Comparison of ENCODE assay signal across 8 cellular contexts in genomic region chr3:66138336-66139234, GRCh38.
DNase-seq lines count a peak whose midpoint lies in the region; ATAC-seq and TF ChIP-seq lines count a peak whose summit lies in the region.

No MANE protein-coding gene starts in this region.

- H3K4me1 ChIP-seq in PC-9 (replicated peaks; ENCODE audit: insufficient read depth) (peaks cover 14% of the 10 kb centered on the region), left lung (no peaks in the 10 kb centered on the region)

- H2AFZ ChIP-seq in PC-9, result no peak overlapping the region

- H3K27ac ChIP-seq in PC-9 (no peak overlapping the region), left lung (no peak overlapping the region)

- TF ChIP-seq CTCF in PC-9 (conservative IDR thresholded peaks at IDR 0.05) (peak; percentile 77), left lung (IDR thresholded peaks at IDR 0.05) (peak; percentile 48 to 50)

- no peaks in the 10 kb centered on the region for H3K27me3 ChIP-seq in PC-9 (ENCODE audit: insufficient read depth, low read depth)
- H3K27me3 ChIP-seq in left lung, result no peaks in the 10 kb centered on the region

- no peaks in the 10 kb centered on the region for H3K9me3 ChIP-seq in PC-9 (ENCODE audit: insufficient read depth, low read depth)
- no peaks in the 10 kb centered on the region for H3K9me3 ChIP-seq in left lung

- no peaks in the 10 kb centered on the region for H3K9me2 ChIP-seq in PC-9 (ENCODE audit: insufficient read depth)

- POLR2A ChIA-PET in PC-9 (lab: Charles Lee; ENCODE audit: unreplicated experiment), result no interaction called here

- H3F3A ChIP-seq in PC-9 (ENCODE audit: insufficient read depth, low read depth), result peaks cover 10% of the 10 kb centered on the region; the same call in 1 of the 2 replicates

- DNase-seq in activated naive CD4-positive, alpha-beta T cell treated with anti-CD3 and anti-CD28 coated beads for 36 hours, result peak; percentile 31
- DNase-seq in activated naive CD4-positive, alpha-beta T cell treated with anti-CD3 and anti-CD28 coated beads, Interleukin-2, amount 50 U/mL, for 16 hours, result no peak
- DNase-seq in HuH-7 (ENCODE audit: low spot score) (peak; percentile 26), PC-9 (peak; percentile 53 to 57), dedifferentiated amniotic fluid mesenchymal stem cell (ENCODE audit: extremely low spot score) (peak; percentile 77), left lung (no peak)
- no peak for DNase-seq in stimulated activated naive CD4-positive, alpha-beta T cell (lab: John Stamatoyannopoulos, UW)

- ATAC-seq in left lung (peak; percentile 96), HG03039 (IDR thresholded peaks at IDR 0.05; ENCODE audit: unreplicated experiment) (no peak)

- H3K4me3 ChIP-seq in PC-9 (no peak overlapping the region), left lung (no peak overlapping the region)

- no peak overlapping the region for H3K4me2 ChIP-seq in PC-9

- H3K36me3 Mint-ChIP-seq in activated naive CD4-positive, alpha-beta T cell treated with anti-CD3 and anti-CD28 coated beads for 36 hours (ENCODE audit: low read depth), result no peaks in the 10 kb centered on the region

- no TSS peak for BruUV-seq in PC-9 (replicated peaks; lab: Mats Ljungman, UMichigan)

- H3K27me3 Mint-ChIP-seq in activated naive CD4-positive, alpha-beta T cell treated with anti-CD3 and anti-CD28 coated beads for 36 hours (ENCODE audit: low read depth), result peaks cover 7% of the 10 kb centered on the region

- H3K27ac Mint-ChIP-seq in activated naive CD4-positive, alpha-beta T cell treated with anti-CD3 and anti-CD28 coated beads for 36 hours, result peak overlapping the region; percentile 36

- H4K20me1 ChIP-seq in PC-9 (ENCODE audit: insufficient read depth), result no peaks in the 10 kb centered on the region

- H3K79me2 ChIP-seq in PC-9 (ENCODE audit: low read depth), result no peaks in the 10 kb centered on the region

- peaks cover 3% of the 10 kb centered on the region for H3K4me1 Mint-ChIP-seq in activated naive CD4-positive, alpha-beta T cell treated with anti-CD3 and anti-CD28 coated beads for 36 hours (ENCODE audit: low read depth)

- peaks cover 2% of the 10 kb centered on the region for H3K9me3 Mint-ChIP-seq in activated naive CD4-positive, alpha-beta T cell treated with anti-CD3 and anti-CD28 coated beads for 36 hours

- H3K4me3 Mint-ChIP-seq in activated naive CD4-positive, alpha-beta T cell treated with anti-CD3 and anti-CD28 coated beads for 36 hours, result no peak overlapping the region

- CTCF ChIA-PET in activated naive CD4-positive, alpha-beta T cell treated with anti-CD3 and anti-CD28 coated beads for 36 hours (lab: Charles Lee), result no interaction called here
- CTCF ChIA-PET in PC-9 (lab: Charles Lee), result no interaction called here

- H3K36me3 ChIP-seq in PC-9 (ENCODE audit: low read depth), result no peaks in the 10 kb centered on the region
- H3K36me3 ChIP-seq in left lung, result no peaks in the 10 kb centered on the region

- intact Hi-C loops in activated naive CD4-positive, alpha-beta T cell treated with anti-CD3 and anti-CD28 coated beads for 36 hours (cut with micrococcal nuclease), result loop anchor here (1.0 kb wide), 2 partner anchors 353 to 406 kb away; no protein-coding TSS in a partner anchor
- intact Hi-C loops in PC-9 (cut with micrococcal nuclease; ENCODE audit: unreplicated experiment), result loop anchor here (1.0 to 10.0 kb wide), 4 partner anchors 100 to 353 kb away; partner anchors contain the start of gene MAGI1
- intact Hi-C loops in left lung (cut with DNase I), result no loop called here

Comparison
In these comparisons a context has a peak if more than half of its experiments do, and no peak if none do; other contexts are left out.
1. DNase-seq: peak in activated naive CD4-positive, alpha-beta T cell treated with anti-CD3 and anti-CD28 coated beads for 36 hours (single experiment), HuH-7 (single experiment), PC-9 (2 of 2) and dedifferentiated amniotic fluid mesenchymal stem cell (single experiment); none in activated naive CD4-positive, alpha-beta T cell treated with anti-CD3 and anti-CD28 coated beads, Interleukin-2, amount 50 U/mL, for 16 hours (single experiment), left lung (0 of 2) and stimulated activated naive CD4-positive, alpha-beta T cell (0 of 6).
2. intact Hi-C loops: an anchor here in activated naive CD4-positive, alpha-beta T cell treated with anti-CD3 and anti-CD28 coated beads for 36 hours (1.0 kb wide) and PC-9 (1.0 to 10.0 kb wide); none called in left lung.